ENCODE assay signal across 1 cellular context in genomic region chr10:131743190-131744151, GRCh38.
A peak's percentile ranks its signal among the peaks of the same experiment; 100 is the strongest.
TF ChIP-seq lines count a peak whose summit lies in the region.

No MANE protein-coding gene starts in this region.

TF ChIP-seq in GM12878, 131 proteins besides CTCF, POLR2A, EP300 and RAD21 (continued from another document and continues in another):
- TF ChIP-seq MEF2B (IDR thresholded peaks at IDR 0.05; ENCODE audit: partially characterized antibody, poor library complexity, severe bottlenecking) (peak; percentile 98), RBBP5 (conservative IDR thresholded peaks at IDR 0.05) (no peak), GATAD2B (conservative IDR thresholded peaks at IDR 0.05; ENCODE audit: low read depth) (0 out of 2 replicates have a peak, but pooled peaks have one; percentile 32), CREM (IDR thresholded peaks at IDR 0.05; ENCODE audit: low read depth) (no peak), ZNF274 (IDR thresholded peaks at IDR 0.05; ENCODE audit: insufficient read depth, insufficient read length) (no peak), FOXM1 (IDR thresholded peaks at IDR 0.05; ENCODE audit: low read depth, low read length) (0 out of 2 replicates have a peak, but pooled peaks have one; percentile 29), YY1 (IDR thresholded peaks at IDR 0.05; ENCODE audit: low read depth, low read length) (no peak; the same call in 1 of the 2 replicates), BRCA1 (IDR thresholded peaks at IDR 0.05; ENCODE audit: low read depth, low read length) (no peak), PKNOX1 (IDR thresholded peaks at IDR 0.05) (no peak), EED (IDR thresholded peaks at IDR 0.05; ENCODE audit: low read depth) (peak; percentile 72), ZNF622 (IDR thresholded peaks at IDR 0.05) (no peak), RELA (IDR thresholded peaks at IDR 0.05; ENCODE audit: borderline replicate concordance, partially characterized antibody) (peak; percentile 11), STAT3 (IDR thresholded peaks at IDR 0.05; ENCODE audit: low read depth, low read length) (no peak), TAF1 (IDR thresholded peaks at IDR 0.05; ENCODE audit: borderline replicate concordance, low read depth, low read length) (no peak), GABPA (IDR thresholded peaks at IDR 0.05; ENCODE audit: low read depth) (no peak), MYB (IDR thresholded peaks at IDR 0.05; ENCODE audit: borderline replicate concordance, low read depth, low read length) (peak; percentile 46; the same call in 1 of the 2 replicates), BMI1 (IDR thresholded peaks at IDR 0.05; ENCODE audit: borderline replicate concordance) (peak; percentile 98), PRDM15 (CRISPR knock-in tag; IDR thresholded peaks at IDR 0.05) (no peak), RUNX3 (IDR thresholded peaks at IDR 0.05; ENCODE audit: low read length) (peak; percentile 86), SRF (IDR thresholded peaks at IDR 0.05; ENCODE audit: low read depth in 2 of 2, low read length in 2 of 2) (no peak), BCL11A (IDR thresholded peaks at IDR 0.05; ENCODE audit: low read depth, low read length) (peak; percentile 60), RB1 (IDR thresholded peaks at IDR 0.05; ENCODE audit: borderline replicate concordance) (no peak), MYC (IDR thresholded peaks at IDR 0.05; ENCODE audit: insufficient read depth, insufficient read length, insufficient replicate concordance, low read length, severe bottlenecking) (no peak), SMARCA5 (IDR thresholded peaks at IDR 0.05) (no peak), ZZZ3 (IDR thresholded peaks at IDR 0.05; ENCODE audit: control insufficient read depth, insufficient read length, low read depth) (no peak), RCOR1 (conservative IDR thresholded peaks at IDR 0.05; ENCODE audit: low read depth, low read length) (no peak), SP1 (IDR thresholded peaks at IDR 0.05; ENCODE audit: low read depth, low read length) (no peak), WRNIP1 (IDR thresholded peaks at IDR 0.05; ENCODE audit: borderline replicate concordance, low read depth, low read length) (no peak), ZSCAN29 (IDR thresholded peaks at IDR 0.05) (no peak), EGR1 (IDR thresholded peaks at IDR 0.05; ENCODE audit: borderline replicate concordance in 1 of 2, low read depth in 2 of 2, low read length in 2 of 2) (no peak), ESRRA (IDR thresholded peaks at IDR 0.05; ENCODE audit: low read length) (no peak), HDAC2 (IDR thresholded peaks at IDR 0.05) (no peak), RELB (IDR thresholded peaks at IDR 0.05; ENCODE audit: low read depth) (peak; percentile 74), SMAD5 (IDR thresholded peaks at IDR 0.05; ENCODE audit: low read depth) (no peak), NBN (IDR thresholded peaks at IDR 0.05) (no peak), JUND (IDR thresholded peaks at IDR 0.05; ENCODE audit: low read depth, low read length) (no peak), PAX5 (IDR thresholded peaks at IDR 0.05; ENCODE audit: borderline replicate concordance, low read depth, low read length) (peak; percentile 60; the same call in 1 of the 2 replicates), PML (IDR thresholded peaks at IDR 0.05; ENCODE audit: low read length) (no peak), IKZF2 (IDR thresholded peaks at IDR 0.05) (peak; percentile 23 to 57; a peak in 3 of 4 replicates), EZH2 (IDR thresholded peaks at IDR 0.05; ENCODE audit: borderline replicate concordance, control insufficient read depth, low read depth, low read length) (no peak), HDGF (IDR thresholded peaks at IDR 0.05) (0 out of 2 replicates have a peak, but pooled peaks have one; percentile 36), SREBF2 (IDR thresholded peaks at IDR 0.05; ENCODE audit: low read length) (no peak), ASH2L (IDR thresholded peaks at IDR 0.05; ENCODE audit: borderline replicate concordance, low read depth) (no peak), TCF7 (IDR thresholded peaks at IDR 0.05; ENCODE audit: borderline replicate concordance) (no peak), FOS (IDR thresholded peaks at IDR 0.05; ENCODE audit: borderline replicate concordance, extremely low read depth, insufficient read length) (no peak), HCFC1 (IDR thresholded peaks at IDR 0.05; ENCODE audit: low read length) (no peak), MTA2 (IDR thresholded peaks at IDR 0.05; ENCODE audit: low read depth) (peak; percentile 36; the same call in 1 of the 2 replicates), NR2F1 (conservative IDR thresholded peaks at IDR 0.05) (no peak; the same call in 1 of the 2 replicates)
- TF ChIP-seq, protein P1, sequence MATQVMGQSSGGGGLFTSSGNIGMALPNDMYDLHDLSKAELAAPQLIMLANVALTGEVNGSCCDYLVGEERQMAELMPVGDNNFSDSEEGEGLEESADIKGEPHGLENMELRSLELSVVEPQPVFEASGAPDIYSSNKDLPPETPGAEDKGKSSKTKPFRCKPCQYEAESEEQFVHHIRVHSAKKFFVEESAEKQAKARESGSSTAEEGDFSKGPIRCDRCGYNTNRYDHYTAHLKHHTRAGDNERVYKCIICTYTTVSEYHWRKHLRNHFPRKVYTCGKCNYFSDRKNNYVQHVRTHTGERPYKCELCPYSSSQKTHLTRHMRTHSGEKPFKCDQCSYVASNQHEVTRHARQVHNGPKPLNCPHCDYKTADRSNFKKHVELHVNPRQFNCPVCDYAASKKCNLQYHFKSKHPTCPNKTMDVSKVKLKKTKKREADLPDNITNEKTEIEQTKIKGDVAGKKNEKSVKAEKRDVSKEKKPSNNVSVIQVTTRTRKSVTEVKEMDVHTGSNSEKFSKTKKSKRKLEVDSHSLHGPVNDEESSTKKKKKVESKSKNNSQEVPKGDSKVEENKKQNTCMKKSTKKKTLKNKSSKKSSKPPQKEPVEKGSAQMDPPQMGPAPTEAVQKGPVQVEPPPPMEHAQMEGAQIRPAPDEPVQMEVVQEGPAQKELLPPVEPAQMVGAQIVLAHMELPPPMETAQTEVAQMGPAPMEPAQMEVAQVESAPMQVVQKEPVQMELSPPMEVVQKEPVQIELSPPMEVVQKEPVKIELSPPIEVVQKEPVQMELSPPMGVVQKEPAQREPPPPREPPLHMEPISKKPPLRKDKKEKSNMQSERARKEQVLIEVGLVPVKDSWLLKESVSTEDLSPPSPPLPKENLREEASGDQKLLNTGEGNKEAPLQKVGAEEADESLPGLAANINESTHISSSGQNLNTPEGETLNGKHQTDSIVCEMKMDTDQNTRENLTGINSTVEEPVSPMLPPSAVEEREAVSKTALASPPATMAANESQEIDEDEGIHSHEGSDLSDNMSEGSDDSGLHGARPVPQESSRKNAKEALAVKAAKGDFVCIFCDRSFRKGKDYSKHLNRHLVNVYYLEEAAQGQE (IDR thresholded peaks at IDR 0.05; ENCODE audit: low read depth, low read length) = no peak
- TF ChIP-seq, protein P2, sequence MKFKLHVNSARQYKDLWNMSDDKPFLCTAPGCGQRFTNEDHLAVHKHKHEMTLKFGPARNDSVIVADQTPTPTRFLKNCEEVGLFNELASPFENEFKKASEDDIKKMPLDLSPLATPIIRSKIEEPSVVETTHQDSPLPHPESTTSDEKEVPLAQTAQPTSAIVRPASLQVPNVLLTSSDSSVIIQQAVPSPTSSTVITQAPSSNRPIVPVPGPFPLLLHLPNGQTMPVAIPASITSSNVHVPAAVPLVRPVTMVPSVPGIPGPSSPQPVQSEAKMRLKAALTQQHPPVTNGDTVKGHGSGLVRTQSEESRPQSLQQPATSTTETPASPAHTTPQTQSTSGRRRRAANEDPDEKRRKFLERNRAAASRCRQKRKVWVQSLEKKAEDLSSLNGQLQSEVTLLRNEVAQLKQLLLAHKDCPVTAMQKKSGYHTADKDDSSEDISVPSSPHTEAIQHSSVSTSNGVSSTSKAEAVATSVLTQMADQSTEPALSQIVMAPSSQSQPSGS (IDR thresholded peaks at IDR 0.05; ENCODE audit: low read length) = no peak; the same call in 1 of the 2 replicates
- TF ChIP-seq, protein P3, sequence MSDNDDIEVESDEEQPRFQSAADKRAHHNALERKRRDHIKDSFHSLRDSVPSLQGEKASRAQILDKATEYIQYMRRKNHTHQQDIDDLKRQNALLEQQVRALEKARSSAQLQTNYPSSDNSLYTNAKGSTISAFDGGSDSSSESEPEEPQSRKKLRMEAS (IDR thresholded peaks at IDR 0.05; ENCODE audit: low read depth, low read length) = no peak
- TF ChIP-seq, protein P4, sequence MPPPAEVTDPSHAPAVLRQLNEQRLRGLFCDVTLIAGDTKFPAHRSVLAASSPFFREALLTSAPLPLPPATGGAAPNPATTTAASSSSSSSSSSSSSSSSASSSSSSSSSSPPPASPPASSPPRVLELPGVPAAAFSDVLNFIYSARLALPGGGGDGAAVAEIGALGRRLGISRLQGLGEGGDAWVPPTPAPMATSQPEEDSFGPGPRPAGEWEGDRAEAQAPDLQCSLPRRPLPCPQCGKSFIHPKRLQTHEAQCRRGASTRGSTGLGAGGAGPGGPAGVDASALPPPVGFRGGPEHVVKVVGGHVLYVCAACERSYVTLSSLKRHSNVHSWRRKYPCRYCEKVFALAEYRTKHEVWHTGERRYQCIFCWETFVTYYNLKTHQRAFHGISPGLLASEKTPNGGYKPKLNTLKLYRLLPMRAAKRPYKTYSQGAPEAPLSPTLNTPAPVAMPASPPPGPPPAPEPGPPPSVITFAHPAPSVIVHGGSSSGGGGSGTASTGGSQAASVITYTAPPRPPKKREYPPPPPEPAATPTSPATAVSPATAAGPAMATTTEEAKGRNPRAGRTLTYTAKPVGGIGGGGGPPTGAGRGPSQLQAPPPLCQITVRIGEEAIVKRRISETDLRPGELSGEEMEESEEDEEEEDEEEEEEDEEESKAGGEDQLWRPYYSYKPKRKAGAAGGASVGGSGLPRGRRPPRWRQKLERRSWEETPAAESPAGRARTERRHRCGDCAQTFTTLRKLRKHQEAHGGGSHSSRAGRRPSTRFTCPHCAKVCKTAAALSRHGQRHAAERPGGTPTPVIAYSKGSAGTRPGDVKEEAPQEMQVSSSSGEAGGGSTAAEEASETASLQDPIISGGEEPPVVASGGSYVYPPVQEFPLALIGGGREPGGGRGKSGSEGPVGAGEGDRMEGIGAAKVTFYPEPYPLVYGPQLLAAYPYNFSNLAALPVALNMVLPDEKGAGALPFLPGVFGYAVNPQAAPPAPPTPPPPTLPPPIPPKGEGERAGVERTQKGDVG (CRISPR knock-in tag; IDR thresholded peaks at IDR 0.05) = no peak
